Comparison of ENCODE assay signal across 8 cellular contexts in the genomic region with DNA sequence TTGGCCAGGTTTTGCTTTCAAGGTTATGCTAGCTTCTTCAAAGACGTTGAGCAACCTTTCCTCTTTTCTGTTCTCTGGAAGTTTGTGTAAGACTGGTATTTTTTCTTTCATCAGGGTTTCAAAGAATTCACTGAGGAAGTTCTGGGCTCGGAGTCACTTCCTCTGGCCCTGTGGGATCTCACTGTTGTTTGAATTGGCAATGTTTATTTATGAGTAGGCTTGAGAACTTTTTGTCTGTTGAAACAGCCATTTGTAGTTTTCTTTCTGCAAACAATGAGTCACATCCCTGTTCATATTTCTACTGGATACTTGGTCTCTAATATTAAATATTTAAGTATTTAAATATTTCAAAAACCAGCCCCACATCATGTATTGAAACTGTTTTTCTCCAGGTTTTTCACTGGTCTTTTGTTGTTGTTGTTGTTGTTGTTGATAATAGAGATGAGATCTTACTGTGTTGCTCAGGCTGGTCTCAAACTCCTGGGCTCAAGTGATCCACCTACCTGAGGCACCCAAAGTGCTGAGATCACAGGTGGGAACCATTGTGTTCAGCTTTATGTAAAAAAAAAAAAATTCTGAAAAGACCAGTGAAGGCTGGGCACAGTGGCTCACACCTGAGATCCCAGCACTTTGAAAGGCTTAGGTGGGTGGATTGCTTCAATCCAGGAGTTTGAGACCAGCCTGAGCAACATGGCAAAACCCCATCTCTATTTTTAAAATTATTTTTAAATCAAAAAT. TPM values are rescaled to one million over a fixed set of nuclear protein-coding genes. Genes with fewer than 3 reads are reported as not detected.
DNase-seq lines count a peak whose midpoint lies in the region; ATAC-seq, FAIRE-seq and TF ChIP-seq lines count a peak whose summit lies in the region.

No MANE protein-coding gene starts in this region.

- H3K27me3 ChIP-seq in HUES6 (ENCODE audit: control insufficient read depth, insufficient read depth, low read length), result no peaks in the 10 kb centered on the region
- H3K27me3 ChIP-seq in right atrium auricular region, result no peaks in the 10 kb centered on the region
- H3K27me3 ChIP-seq in skeletal muscle tissue (ENCODE audit: control insufficient read depth in 3 of 3, insufficient read depth in 3 of 3, low read length in 3 of 3), result no peaks in the 10 kb centered on the region

- DNase-seq in A549 (ENCODE audit: low read depth in 1 of 2, low spot score in 1 of 2) (peak; percentile 85 to 96), right atrium auricular region (ENCODE audit: low spot score) (peak; percentile 86), ureter (ENCODE audit: low spot score) (no peak)
- DNase-seq in activated naive CD8-positive, alpha-beta T cell treated with anti-CD3 and anti-CD28 coated beads for 36 hours, result no peak

- H3K4me1 ChIP-seq in A549, result peaks cover 58% of the 10 kb centered on the region
- peaks cover 20% of the 10 kb centered on the region for H3K4me1 ChIP-seq in HUES6 (ENCODE audit: control insufficient read depth, insufficient read depth, low read length)
- peaks cover 0 to 22% of the 10 kb centered on the region in 2 donors for H3K4me1 ChIP-seq in right atrium auricular region
- peaks cover 3 to 18% (median 4%) of the 10 kb centered on the region in 3 donors for H3K4me1 ChIP-seq in skeletal muscle tissue (ENCODE audit: control insufficient read depth in 3 of 3, insufficient read depth in 3 of 3, low read length in 3 of 3)

- no peaks in the 10 kb centered on the region for H3K27me3 Mint-ChIP-seq in activated naive CD8-positive, alpha-beta T cell treated with anti-CD3 and anti-CD28 coated beads for 36 hours

- peak overlapping the region; percentile 22 for H3K27ac Mint-ChIP-seq in activated naive CD8-positive, alpha-beta T cell treated with anti-CD3 and anti-CD28 coated beads for 36 hours

- FAIRE-seq in A549 (lab: Jason Lieb, UNC), result peak; percentile 81

- no peak overlapping the region for H3K4me3 Mint-ChIP-seq in activated naive CD8-positive, alpha-beta T cell treated with anti-CD3 and anti-CD28 coated beads for 36 hours

- CTCF ChIA-PET in A549 (lab: Yijun Ruan, JAX), result interaction anchor here (1.0 to 3.1 kb wide), 7 partner anchors 18 to 54 kb away, joined by 3 to 21 read pairs (median 3); no protein-coding TSS in a partner anchor

- H3K4me1 Mint-ChIP-seq in activated naive CD8-positive, alpha-beta T cell treated with anti-CD3 and anti-CD28 coated beads for 36 hours, result peaks cover 15% of the 10 kb centered on the region

- ATAC-seq in A549 (peak; percentile 92 to 98), HG03469 (IDR thresholded peaks at IDR 0.05; ENCODE audit: unreplicated experiment) (no peak), GM19452 (IDR thresholded peaks at IDR 0.05; ENCODE audit: unreplicated experiment) (no peak)

- H3K4me3 ChIP-seq in A549 (no peak overlapping the region), HUES6 (ENCODE audit: low read depth, low read length) (no peak overlapping the region), right atrium auricular region (no peak overlapping the region), skeletal muscle tissue (ENCODE audit: low read length in 3 of 3) (no peak overlapping the region)

- H3K9me3 ChIP-seq in A549, result peaks cover 3% of the 10 kb centered on the region; the same call in 1 of the 3 replicates
- peaks cover 11% of the 10 kb centered on the region for H3K9me3 ChIP-seq in HUES6 (ENCODE audit: control insufficient read depth, insufficient read depth, low read depth, low read length)
- peaks cover 0 to 6% of the 10 kb centered on the region in 2 donors for H3K9me3 ChIP-seq in right atrium auricular region
- no peaks in the 10 kb centered on the region for H3K9me3 ChIP-seq in skeletal muscle tissue (ENCODE audit: control insufficient read depth in 3 of 3, low read length in 3 of 3)

- H3K27ac ChIP-seq in A549 (peak overlapping the region; percentile 97 to 100), HUES6 (ENCODE audit: low read depth, low read length) (peak overlapping the region; percentile 62), right atrium auricular region (peak overlapping the region; percentile 75 to 89), skeletal muscle tissue (ENCODE audit: low read depth, low read length) (peak overlapping the region; percentile 69)

- peak; percentile 18 to 49; a peak in 3 of 5 replicates for TF ChIP-seq RAD21 in A549 (conservative IDR thresholded peaks at IDR 0.05 in 1 of 2, IDR thresholded peaks at IDR 0.05 in 1 of 2)

- H3K9ac ChIP-seq in HUES6 (ENCODE audit: low read length) (peak overlapping the region; percentile 40), skeletal muscle tissue (ENCODE audit: low read depth in 1 of 3, low read length in 3 of 3) (no peak overlapping the region)

- H3K9me3 Mint-ChIP-seq in activated naive CD8-positive, alpha-beta T cell treated with anti-CD3 and anti-CD28 coated beads for 36 hours, result no peaks in the 10 kb centered on the region

- TF ChIP-seq CTCF in A549 (IDR thresholded peaks at IDR 0.05), result no peak
- TF ChIP-seq CTCF in right atrium auricular region (IDR thresholded peaks at IDR 0.05), result no peak

- TF ChIP-seq EP300 in A549 (IDR thresholded peaks at IDR 0.05), result peak; percentile 96 to 100

- H3K4me2 ChIP-seq in A549, result peak overlapping the region; percentile 69

- no peak for TF ChIP-seq POLR2A in A549 (IDR thresholded peaks at IDR 0.05; ENCODE audit: low read length)

- H3K36me3 Mint-ChIP-seq in activated naive CD8-positive, alpha-beta T cell treated with anti-CD3 and anti-CD28 coated beads for 36 hours, result no peaks in the 10 kb centered on the region

- H3K36me3 ChIP-seq in HUES6 (ENCODE audit: control insufficient read depth, insufficient read depth, low read length), result no peaks in the 10 kb centered on the region
- no peaks in the 10 kb centered on the region for H3K36me3 ChIP-seq in right atrium auricular region
- no peaks in the 10 kb centered on the region for H3K36me3 ChIP-seq in skeletal muscle tissue (ENCODE audit: control insufficient read depth in 3 of 3, insufficient read depth in 3 of 3, low read length in 3 of 3)

- 5% methylated on average over 2 of the region's 2 CpGs for WGBS in A549 (ENCODE audit: missing lambda C conversion rate)

- POLR2A ChIA-PET in A549 (lab: Yijun Ruan, JAX), result interaction anchor here (0.9 to 1.0 kb wide), 2 partner anchors 39 to 197 kb away, joined by 3 read pairs; partner anchors contain the start of gene CABIN1

TF ChIP-seq in A549, 52 proteins besides CTCF, POLR2A, EP300 and RAD21 (continues in another document):
- no peak for TF ChIP-seq RNF2 (IDR thresholded peaks at IDR 0.05; ENCODE audit: borderline replicate concordance, low read depth)
- TF ChIP-seq NPAS2 (CRISPR knock-in tag; IDR thresholded peaks at IDR 0.05; ENCODE audit: borderline replicate concordance), result no peak
- no peak for TF ChIP-seq HDAC2 (IDR thresholded peaks at IDR 0.05)
- peak; percentile 99 to 100 for TF ChIP-seq JUN (IDR thresholded peaks at IDR 0.05)
- no peak for TF ChIP-seq ZC3H11A (IDR thresholded peaks at IDR 0.05)
- TF ChIP-seq, protein P1, sequence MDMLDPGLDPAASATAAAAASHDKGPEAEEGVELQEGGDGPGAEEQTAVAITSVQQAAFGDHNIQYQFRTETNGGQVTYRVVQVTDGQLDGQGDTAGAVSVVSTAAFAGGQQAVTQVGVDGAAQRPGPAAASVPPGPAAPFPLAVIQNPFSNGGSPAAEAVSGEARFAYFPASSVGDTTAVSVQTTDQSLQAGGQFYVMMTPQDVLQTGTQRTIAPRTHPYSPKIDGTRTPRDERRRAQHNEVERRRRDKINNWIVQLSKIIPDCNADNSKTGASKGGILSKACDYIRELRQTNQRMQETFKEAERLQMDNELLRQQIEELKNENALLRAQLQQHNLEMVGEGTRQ (IDR thresholded peaks at IDR 0.05), result no peak
- no peak for TF ChIP-seq RFX5 (IDR thresholded peaks at IDR 0.05)
- TF ChIP-seq, protein P2, sequence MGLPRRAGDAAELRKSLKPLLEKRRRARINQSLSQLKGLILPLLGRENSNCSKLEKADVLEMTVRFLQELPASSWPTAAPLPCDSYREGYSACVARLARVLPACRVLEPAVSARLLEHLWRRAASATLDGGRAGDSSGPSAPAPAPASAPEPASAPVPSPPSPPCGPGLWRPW (IDR thresholded peaks at IDR 0.05), result peak; percentile 97
- TF ChIP-seq ZNF302 (CRISPR knock-in tag; IDR thresholded peaks at IDR 0.05), result no peak
- no peak for TF ChIP-seq BHLHE40 (IDR thresholded peaks at IDR 0.05; ENCODE audit: low read depth, low read length)
- peak; percentile 99 for TF ChIP-seq CEBPB (IDR thresholded peaks at IDR 0.05)
- TF ChIP-seq CHD2 (IDR thresholded peaks at IDR 0.05; ENCODE audit: low read length, partially characterized antibody), result no peak
- TF ChIP-seq FOSB (CRISPR knock-in tag; IDR thresholded peaks at IDR 0.05), result 0 out of 2 replicates have a peak, but pooled peaks have one; percentile 16
- no peak for TF ChIP-seq HOXA7 (CRISPR knock-in tag; IDR thresholded peaks at IDR 0.05)
- no peak for TF ChIP-seq POLR2AphosphoS2 (conservative IDR thresholded peaks at IDR 0.05; ENCODE audit: low read length)
- no peak for TF ChIP-seq MAZ (IDR thresholded peaks at IDR 0.05; ENCODE audit: borderline replicate concordance, low read depth, low read length)
- peak; percentile 40 for TF ChIP-seq SMC3 (IDR thresholded peaks at IDR 0.05)
- no peak for TF ChIP-seq RCOR1 (IDR thresholded peaks at IDR 0.05; ENCODE audit: low read depth, low read length)

RNA-seq across cellular contexts. Expression of gene SUSD2, which starts 26.9 kb away (rescaled TPM):
- polyA plus RNA-seq in A549 (2011; rRNA removed), result 12.4 and 12.7 TPM in 2 replicates
- 12.0 and 14.3 TPM in 2 replicates for polyA plus RNA-seq in A549 (2012; cell fraction: cytosol; rRNA removed)
- 49.1 and 70.7 TPM in 2 replicates for polyA plus RNA-seq in A549 (2012; cell fraction: nucleus; rRNA removed)
- polyA plus RNA-seq in A549 (2017; fragmentation: RNase III; extraction: RNeasy Plus Mini Kit Qiagen cat#74134 plus additional on column Dnase treatment), result 51.4 to 60.9 TPM (median 51.9 TPM) in 3 replicates
- polyA minus RNA-seq in A549 (2011; rRNA and poly(A)+ RNA removed), result 9.4 and 12.1 TPM in 2 replicates
- total RNA-seq in activated naive CD8-positive, alpha-beta T cell treated with anti-CD3 and anti-CD28 coated beads for 36 hours, result under 1 TPM; 0.56 to 0.80 TPM
- total RNA-seq in right atrium auricular region, result 1 to 10 TPM; 4.9 to 9.5 TPM
- total RNA-seq in skeletal muscle tissue, result 0.52 TPM
- total RNA-seq in ureter, result 8.3 TPM

RNA-seq across cellular contexts. Expression of gene GGT5, which starts 36.7 kb away (rescaled TPM):
- polyA plus RNA-seq in A549 (2011; rRNA removed) (2.3 and 3.1 TPM in 2 replicates), A549 (2017; fragmentation: RNase III; extraction: RNeasy Plus Mini Kit Qiagen cat#74134 plus additional on column Dnase treatment) (2.2 to 3.3 TPM (median 2.5 TPM) in 3 replicates)
- 0.90 and 1.2 TPM in 2 replicates for polyA plus RNA-seq in A549 (2012; cell fraction: cytosol; rRNA removed)
- 8.8 and 9.9 TPM in 2 replicates for polyA plus RNA-seq in A549 (2012; cell fraction: nucleus; rRNA removed)
- 1.9 and 4.9 TPM in 2 replicates for polyA minus RNA-seq in A549 (2011; rRNA and poly(A)+ RNA removed)
- not detected for total RNA-seq in activated naive CD8-positive, alpha-beta T cell treated with anti-CD3 and anti-CD28 coated beads for 36 hours
- total RNA-seq in right atrium auricular region (10 to 100 TPM; 36.2 to 58.7 TPM), skeletal muscle tissue (2.1 TPM), ureter (58.2 TPM)

Comparison
In these comparisons a context has a peak if more than half of its experiments do, and no peak if none do; other contexts are left out.
1. ATAC-seq: peak in A549 (2 of 2); none in HG03469 (single experiment) and GM19452 (single experiment).
2. DNase-seq: peak in A549 (2 of 2) and right atrium auricular region (single experiment); none in activated naive CD8-positive, alpha-beta T cell treated with anti-CD3 and anti-CD28 coated beads for 36 hours (single experiment) and ureter (single experiment).
3. RNA of gene GGT5, which starts 36.7 kb away (total RNA-seq): 36.2 to 58.7 TPM in right atrium auricular region and 58.2 TPM in ureter (single experiment); 2.1 TPM in skeletal muscle tissue (single experiment) and not detected in activated naive CD8-positive, alpha-beta T cell treated with anti-CD3 and anti-CD28 coated beads for 36 hours; every median in the first group is over 10 times any median in the second.
4. Peak in every context shown above with its lines, with median percentiles within 50 percentile points of each other: H3K27ac ChIP-seq.